Comparison of ENCODE assay signal across 2 cellular contexts in genomic region chr22:20192972-20193760, GRCh38.
TF ChIP-seq lines count a peak whose summit lies in the region.

No MANE protein-coding gene starts in this region.

TF ChIP-seq in GM23338, 12 proteins besides CTCF, POLR2A, EP300 and RAD21:
- TF ChIP-seq ETS1 (IDR thresholded peaks at IDR 0.05) (no peak), ZNF331 (CRISPR knock-in tag; IDR thresholded peaks at IDR 0.05; ENCODE audit: low read depth) (no peak), POLR2AphosphoS5 (IDR thresholded peaks at IDR 0.05; ENCODE audit: low read depth) (no peak), CREB1 (CRISPR knock-in tag; IDR thresholded peaks at IDR 0.05; ENCODE audit: low read depth) (no peak), NANOG (IDR thresholded peaks at IDR 0.05; ENCODE audit: borderline replicate concordance) (no peak), REST (IDR thresholded peaks at IDR 0.05; ENCODE audit: unreplicated experiment) (no peak), ZNF114 (CRISPR knock-in tag; IDR thresholded peaks at IDR 0.05) (no peak), EZH2 (IDR thresholded peaks at IDR 0.05; ENCODE audit: low read depth, unreplicated experiment) (no peak), ZNF462 (CRISPR knock-in tag; IDR thresholded peaks at IDR 0.05) (no peak), STAT1 (IDR thresholded peaks at IDR 0.05; ENCODE audit: unreplicated experiment) (no peak), JUNB (IDR thresholded peaks at IDR 0.05; ENCODE audit: unreplicated experiment) (no peak), EZH2phosphoT487 (IDR thresholded peaks at IDR 0.05; ENCODE audit: unreplicated experiment) (no peak)

TF ChIP-seq in H1, 55 proteins besides CTCF, POLR2A, EP300 and RAD21:
- TF ChIP-seq CEBPB (IDR thresholded peaks at IDR 0.05; ENCODE audit: low read depth, low read length) = no peak
- TF ChIP-seq BACH1 (IDR thresholded peaks at IDR 0.05; ENCODE audit: low read length) = no peak
- no peak for TF ChIP-seq MAFK (IDR thresholded peaks at IDR 0.05; ENCODE audit: low read depth, low read length)
- no peak for TF ChIP-seq HDAC6 (IDR thresholded peaks at IDR 0.05; ENCODE audit: low read depth, low read length)
- no peak for TF ChIP-seq TEAD4 (IDR thresholded peaks at IDR 0.05; ENCODE audit: low read depth, low read length)
- no peak for TF ChIP-seq CBX8 (IDR thresholded peaks at IDR 0.05; ENCODE audit: borderline replicate concordance, low read depth, low read length)
- TF ChIP-seq RFX5 (IDR thresholded peaks at IDR 0.05; ENCODE audit: borderline replicate concordance, low read depth, low read length) = no peak
- no peak for TF ChIP-seq SP4 (IDR thresholded peaks at IDR 0.05; ENCODE audit: low read length)
- TF ChIP-seq SIN3A (conservative IDR thresholded peaks at IDR 0.05 in 1 of 2, IDR thresholded peaks at IDR 0.05 in 1 of 2; ENCODE audit: low read depth in 1 of 2, low read length in 2 of 2) = no peak
- TF ChIP-seq MAX (IDR thresholded peaks at IDR 0.05) = no peak
- TF ChIP-seq TCF12 (IDR thresholded peaks at IDR 0.05; ENCODE audit: low read depth, low read length) = no peak
- no peak for TF ChIP-seq KDM1A (IDR thresholded peaks at IDR 0.05; ENCODE audit: borderline replicate concordance, low read length)
- no peak for TF ChIP-seq E2F6 (IDR thresholded peaks at IDR 0.05)
- no peak for TF ChIP-seq ASH2L (IDR thresholded peaks at IDR 0.05; ENCODE audit: low read length)
- no peak for TF ChIP-seq RXRA (IDR thresholded peaks at IDR 0.05; ENCODE audit: insufficient read depth, low read depth, low read length)
- no peak for TF ChIP-seq SRF (IDR thresholded peaks at IDR 0.05; ENCODE audit: low read depth, low read length)
- no peak for TF ChIP-seq BCL11A (IDR thresholded peaks at IDR 0.05; ENCODE audit: low read depth in 2 of 2, low read length in 2 of 2)
